In the genomic region with DNA sequence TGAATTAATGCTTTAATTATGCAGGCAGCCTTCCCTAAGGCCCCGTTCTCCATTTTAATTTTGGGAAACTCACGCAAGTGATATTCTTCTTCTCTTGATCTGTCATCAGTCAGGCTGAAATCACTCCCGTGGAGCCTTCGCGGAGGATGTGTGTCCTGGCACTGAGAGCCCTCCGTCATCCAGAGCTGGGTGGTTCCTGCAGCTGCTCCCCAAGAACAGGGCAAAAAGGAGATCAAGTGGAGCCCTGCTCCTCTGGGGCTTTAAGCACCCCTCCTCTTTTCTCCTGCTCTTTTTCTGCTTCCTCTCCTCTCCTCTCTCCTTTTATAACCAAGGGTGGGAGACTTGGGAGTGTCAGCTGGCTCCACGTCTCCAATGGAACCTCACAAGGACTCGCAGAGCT, we compare ENCODE assay signal across 26 cellular contexts.
"Had no signal": no experiment of that assay in that cellular context is flagged by ENCODE, and none has a peak within 500 bp of the region (broad histone marks: within the 10 kb centered on the region; RNA-seq: fewer than 3 reads in every experiment).

No MANE protein-coding gene starts in this region.

- H3K36me3 Mint-ChIP-seq: activated CD4-positive, alpha-beta memory T cell treated with anti-CD3 and anti-CD28 coated beads for 36 hours; activated naive CD8-positive, alpha-beta T cell; WTC11 had no signal

- H3K4me3 Mint-ChIP-seq: activated CD4-positive, alpha-beta memory T cell treated with anti-CD3 and anti-CD28 coated beads for 36 hours; activated CD8-positive, alpha-beta T cell treated with anti-CD3 and anti-CD28 coated beads, Interleukin-2, amount 10 ng/mL, durations not matched to agents 7 days and 5 days; activated naive CD8-positive, alpha-beta T cell; activated T-cell treated with anti-CD3 and anti-CD28 coated beads, Interleukin-2, amount 50 U/mL, for 4 hours; activated T-helper 17 cell treated with anti-CD3 and anti-CD28 coated beads, Interleukin-2, amount 50 U/mL, for 72 hours; central memory CD8-positive, alpha-beta T cell; WTC11 had no signal

- H3K27ac ChIP-seq: brain microvascular endothelial cell, esophagus muscularis mucosa, foreskin keratinocyte, gastroesophageal sphincter, heart right ventricle, VCaP had no signal

- H3K36me3 ChIP-seq: brain microvascular endothelial cell, esophagus muscularis mucosa, gastroesophageal sphincter, heart right ventricle had no signal

- ATAC-seq: activated CD8-positive, alpha-beta T cell treated with anti-CD3 and anti-CD28 coated beads, Interleukin-2, amount 10 ng/mL, durations not matched to agents 7 days and 5 days; activated T-cell treated with anti-CD3 and anti-CD28 coated beads, Interleukin-2, amount 50 U/mL, for 4 hours; activated T-helper 17 cell treated with anti-CD3 and anti-CD28 coated beads, Interleukin-2, amount 50 U/mL, for 72 hours; foreskin keratinocyte; gastroesophageal sphincter; heart right ventricle; WTC11 had no signal

- H3K9me3 ChIP-seq: esophagus muscularis mucosa, gastroesophageal sphincter, heart right ventricle had no signal

- H3K9me3 Mint-ChIP-seq: activated CD4-positive, alpha-beta memory T cell treated with anti-CD3 and anti-CD28 coated beads for 36 hours; activated T-cell treated with anti-CD3 and anti-CD28 coated beads, Interleukin-2, amount 50 U/mL, for 4 hours; activated T-helper 17 cell treated with anti-CD3 and anti-CD28 coated beads, Interleukin-2, amount 50 U/mL, for 72 hours; central memory CD8-positive, alpha-beta T cell had no signal

- H3K27me3 Mint-ChIP-seq: activated naive CD8-positive, alpha-beta T cell; activated T-helper 17 cell treated with anti-CD3 and anti-CD28 coated beads, Interleukin-2, amount 50 U/mL, for 72 hours; central memory CD8-positive, alpha-beta T cell had no signal

- H3K27ac Mint-ChIP-seq: activated CD4-positive, alpha-beta memory T cell treated with anti-CD3 and anti-CD28 coated beads for 36 hours; activated CD8-positive, alpha-beta T cell treated with anti-CD3 and anti-CD28 coated beads, Interleukin-2, amount 10 ng/mL, durations not matched to agents 7 days and 5 days; activated naive CD8-positive, alpha-beta T cell; activated T-helper 17 cell treated with anti-CD3 and anti-CD28 coated beads, Interleukin-2, amount 50 U/mL, for 72 hours; WTC11 had no signal

- DNase-seq: activated CD4-positive, alpha-beta memory T cell treated with anti-CD3 and anti-CD28 coated beads for 36 hours; activated CD4-positive, alpha-beta T cell treated with anti-CD3 and anti-CD28 coated beads for 1 hour; activated CD4-positive, alpha-beta T cell treated with anti-CD3 and anti-CD28 coated beads for 4 hours; activated CD4-positive, alpha-beta T cell treated with anti-CD3 and anti-CD28 coated beads, Interleukin-2, amount 50 U/mL, for 1 hour; activated CD8-positive, alpha-beta T cell treated with anti-CD3 and anti-CD28 coated beads, Interleukin-2, amount 10 ng/mL, durations not matched to agents 7 days and 5 days; activated effector memory CD4-positive, alpha-beta T cell treated with Interleukin-2 at 50 U/mL for 16 hours; activated gamma-delta T cell treated with Interleukin-2 at 50 U/mL for 16 hours; activated naive CD4-positive, alpha-beta T cell treated with anti-CD3 and anti-CD28 coated beads, Interleukin-2, amount 50 U/mL, for 16 hours; activated naive CD4-positive, alpha-beta T cell treated with Interleukin-2 at 50 U/mL for 16 hours; activated T-cell treated with anti-CD3 and anti-CD28 coated beads, Interleukin-2, amount 50 U/mL, for 4 hours; amniotic stem cell; brain microvascular endothelial cell; cortex of kidney; dermis blood vessel endothelial cell; effector memory CD4-positive, alpha-beta T cell; erythroblast; foreskin keratinocyte; heart right ventricle; T-helper 2 cell had no signal

- H3K4me3 ChIP-seq: esophagus muscularis mucosa, gastroesophageal sphincter, heart right ventricle had no signal

- H3K27me3 ChIP-seq: brain microvascular endothelial cell, esophagus muscularis mucosa, foreskin keratinocyte, gastroesophageal sphincter had no signal

- H3K4me1 Mint-ChIP-seq: activated T-helper 17 cell treated with anti-CD3 and anti-CD28 coated beads, Interleukin-2, amount 50 U/mL, for 72 hours; central memory CD8-positive, alpha-beta T cell had no signal

- H3K4me1 ChIP-seq: esophagus muscularis mucosa, foreskin keratinocyte, gastroesophageal sphincter, heart right ventricle had no signal
